27 cellular contexts compared by ENCODE assay signal in the genomic region with DNA sequence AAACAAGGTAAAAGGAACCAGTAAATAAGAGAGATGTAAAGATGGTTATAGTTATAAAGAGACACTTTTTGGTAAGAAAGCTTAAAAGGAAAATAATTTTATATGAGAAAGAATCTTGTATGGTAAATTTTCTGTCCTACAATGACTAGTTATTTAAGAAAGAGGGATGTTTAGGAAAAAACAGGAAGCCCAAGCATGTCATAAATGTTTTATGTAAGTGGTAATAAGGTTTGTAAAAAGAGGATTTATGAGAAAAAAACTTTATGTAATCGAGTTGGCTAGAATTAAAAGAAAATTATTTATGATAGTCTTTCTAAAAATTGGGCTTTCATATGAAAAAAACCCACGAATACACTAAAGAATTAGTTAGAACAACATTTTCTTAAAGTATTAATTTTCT. TPM values are rescaled to one million over a fixed set of nuclear protein-coding genes. Genes with fewer than 3 reads are reported as not detected.
"Had no signal": no experiment of that assay in that cellular context is flagged by ENCODE, and none has a peak within 500 bp of the region (broad histone marks: within the 10 kb centered on the region; RNA-seq: fewer than 3 reads in every experiment).

No MANE protein-coding gene starts in this region.

- FAIRE-seq: keratinocyte, urothelium cell line had no signal

- H3K27ac ChIP-seq: coronary artery, gastrocnemius medialis, heart right ventricle, parathyroid adenoma, psoas muscle, right lobe of liver, suprapubic skin, thyroid gland had no signal

- H3K9me3 ChIP-seq: gastrocnemius medialis, psoas muscle, right lobe of liver, suprapubic skin, thyroid gland had no signal

- H3K9ac ChIP-seq: parathyroid adenoma had no signal

- H3K27me3 ChIP-seq: gastrocnemius medialis, heart right ventricle, right lobe of liver, thyroid gland had no signal

- ATAC-seq: gastrocnemius medialis; heart right ventricle; left cardiac atrium; left ventricle myocardium superior; naive thymus-derived CD4-positive, alpha-beta T cell; psoas muscle; right lobe of liver; stimulated activated effector memory CD8-positive, alpha-beta T cell treated with anti-CD3 and anti-CD28 coated beads, Interleukin-12 subunit alpha, Interleukin-12 subunit beta, amount 100 ng/mL, for 72 hours; stimulated activated naive CD8-positive, alpha-beta T cell treated with anti-CD3 and anti-CD28 coated beads, Interleukin-15, Interleukin-2, amounts not matched to agents 100 U/mL and 50 U/mL, for 24 hours had no signal

- DNase-seq: effector CD8-positive, alpha-beta T cell; gastrocnemius medialis; heart right ventricle; left cardiac atrium; left ventricle myocardium superior; naive thymus-derived CD4-positive, alpha-beta T cell; nephron progenitor cell; psoas muscle; retina; right lobe of liver; stimulated activated CD4-positive, alpha-beta T cell treated with anti-CD3 and anti-CD28 coated beads, Interleukin-4, amount 100 ng/mL, for 1 hour; stimulated activated CD8-positive, alpha-beta memory T cell treated with anti-CD3 and anti-CD28 coated beads, Interleukin-4, amount 100 ng/mL, for 48 hours; stimulated activated naive CD8-positive, alpha-beta T cell treated with anti-CD3 and anti-CD28 coated beads, Interleukin-15, Interleukin-2, amounts not matched to agents 100 U/mL and 50 U/mL, for 24 hours; thyroid gland had no signal

- H3K4me3 ChIP-seq: coronary artery, gastrocnemius medialis, heart right ventricle, lung, psoas muscle, right lobe of liver, suprapubic skin, thyroid gland had no signal

- H3K36me3 ChIP-seq: gastrocnemius medialis, heart right ventricle, right lobe of liver, suprapubic skin, thyroid gland had no signal

- H3K4me1 ChIP-seq: gastrocnemius medialis, heart right ventricle, parathyroid adenoma, psoas muscle, suprapubic skin, thyroid gland had no signal

RNA-seq across cellular contexts. Expression of a gene that starts 40.1 kb away (rescaled TPM):
- total RNA-seq: dermis microvascular lymphatic vessel endothelial cell; fibroblast of lung; heart right ventricle; left cardiac atrium; left ventricle myocardium superior; lung; mesenteric fat pad; mononuclear cell; naive thymus-derived CD4-positive, alpha-beta T cell; omental fat pad; psoas muscle; thyroid gland had no signal
- polyA plus RNA-seq: esophagus; fibroblast of lung; heart right ventricle; keratinocyte; lung; naive thymus-derived CD4-positive, alpha-beta T cell; psoas muscle had no signal
